ENCODE assay signal across 19 cellular contexts in the genomic region with DNA sequence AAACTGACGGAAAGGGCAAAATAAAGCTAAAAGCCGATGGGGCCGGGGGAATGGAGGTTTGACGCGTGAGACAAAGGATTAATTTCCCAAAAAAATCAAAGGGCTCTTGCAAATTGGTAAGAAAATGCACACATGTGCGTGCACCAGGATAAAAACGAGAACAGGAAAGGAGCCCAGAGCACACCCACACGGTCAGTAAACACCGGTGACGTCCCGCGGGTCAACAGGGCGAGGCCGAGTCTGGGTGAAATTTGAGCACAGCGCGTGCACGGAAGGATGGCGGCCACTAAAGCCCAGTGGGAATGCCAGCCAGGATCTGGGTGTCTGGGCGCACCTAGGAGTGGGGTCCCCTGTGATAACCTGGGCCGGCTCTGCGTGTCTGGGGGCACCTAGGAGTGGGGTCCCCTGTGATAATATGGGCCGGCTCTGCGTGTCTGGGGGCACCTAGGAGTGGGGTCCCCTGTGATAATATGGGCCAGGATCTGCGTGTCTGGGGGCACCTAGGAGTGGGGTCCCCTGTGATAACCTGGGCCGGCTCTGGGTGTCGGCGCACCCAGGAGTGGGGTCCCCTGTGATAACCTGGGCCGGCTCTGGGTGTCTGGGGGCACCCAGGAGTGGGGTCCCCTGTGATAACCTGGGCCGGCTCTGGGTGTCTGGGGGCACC. TPM values are rescaled to one million over a fixed set of nuclear protein-coding genes. Genes with fewer than 3 reads are reported as not detected.
DNase-seq lines count a peak whose midpoint lies in the region; ATAC-seq, FAIRE-seq and TF ChIP-seq lines count a peak whose summit lies in the region.
"Had no signal": no experiment of that assay in that cellular context is flagged by ENCODE, and none has a peak within 500 bp of the region (broad histone marks: within the 10 kb centered on the region; RNA-seq: fewer than 3 reads in every experiment).

No MANE protein-coding gene starts in this region.

- FAIRE-seq in pancreas (lab: Jason Lieb, UNC): no peak
- FAIRE-seq: A549, GM12878, GM19239 had no signal

- ATAC-seq in pancreas (peak; percentile 17 to 60 (median 46)), GM19328 (IDR thresholded peaks at IDR 0.05; ENCODE audit: unreplicated experiment) (no peak), GM21786 (IDR thresholded peaks at IDR 0.05; ENCODE audit: unreplicated experiment) (no peak), HG03571 (IDR thresholded peaks at IDR 0.05; ENCODE audit: unreplicated experiment) (no peak)
- ATAC-seq: A549, GM12878 had no signal

- 56 to 60% methylated on average over 28 to 29 of the region's 29 CpGs for WGBS in pancreas, 2 donors

- no peaks in the 10 kb centered on the region for H3K27me3 ChIP-seq in pancreas

- H3K36me3 ChIP-seq in pancreas: no peaks in the 10 kb centered on the region

- intact Hi-C loops in pancreas (cut with DNase I): no loop called here

- H3K4me3 ChIP-seq in pancreas: no peak overlapping the region
- H3K4me3 ChIP-seq: A549, GM12878 had no signal

- DNase-seq in DMS53 (lab: John Stamatoyannopoulos, UW): peak; percentile 49
- no peak for DNase-seq in DMS53 treated with DMSO at 0.1 percent for 48 hours (lab: John Stamatoyannopoulos, UW; ENCODE audit: unreplicated experiment)
- peak; percentile 46 for DNase-seq in left kidney (ENCODE audit: low read depth, low spot score)
- peak in 1 of 6 donors; percentile 52 for DNase-seq in pancreas
- DNase-seq: AML-193; CD4-positive, alpha-beta T cell; DMS153; DND-41; EL; GOT3; H9 had no signal

- H3K9me3 ChIP-seq in pancreas: no peaks in the 10 kb centered on the region
- H3K9me3 ChIP-seq: A549 had no signal

- no peak for TF ChIP-seq CTCF in pancreas (IDR thresholded peaks at IDR 0.05)

- peaks cover 0 to 5% (median 4%) of the 10 kb centered on the region in 3 donors for H3K4me1 ChIP-seq in pancreas

- no peak overlapping the region for H3K27ac ChIP-seq in pancreas
- H3K27ac ChIP-seq: 22Rv1, A549, C4-2B had no signal

RNA-seq across cellular contexts. Expression of gene BRSK2, which starts 44.4 kb away (rescaled TPM):
- total RNA-seq in pancreas: 10 to 100 TPM; 44.2 to 77.6 (median 62.0) TPM
- 100 to 1,000 TPM in 1 of 2 donors, 10 to 100 TPM in 1; 77.0 to 215 TPM for polyA plus RNA-seq in pancreas
- polyA plus RNA-seq: GM12878 had no signal

RNA-seq across cellular contexts. Expression of gene MOB2, which starts 52.5 kb away (rescaled TPM):
- 10 to 100 TPM; 13.7 to 23.3 (median 17.7) TPM for total RNA-seq in pancreas
- polyA plus RNA-seq in pancreas: 10 to 100 TPM; 25.1 to 30.4 TPM

Comparison
In these comparisons a context has a peak if more than half of its experiments do, and no peak if none do; other contexts are left out.
1. ATAC-seq: peak in pancreas (4 of 4); none in GM19328 (single experiment), GM21786 (single experiment) and HG03571 (single experiment).